Comparison of ENCODE assay signal across 32 cellular contexts in the genomic region with DNA sequence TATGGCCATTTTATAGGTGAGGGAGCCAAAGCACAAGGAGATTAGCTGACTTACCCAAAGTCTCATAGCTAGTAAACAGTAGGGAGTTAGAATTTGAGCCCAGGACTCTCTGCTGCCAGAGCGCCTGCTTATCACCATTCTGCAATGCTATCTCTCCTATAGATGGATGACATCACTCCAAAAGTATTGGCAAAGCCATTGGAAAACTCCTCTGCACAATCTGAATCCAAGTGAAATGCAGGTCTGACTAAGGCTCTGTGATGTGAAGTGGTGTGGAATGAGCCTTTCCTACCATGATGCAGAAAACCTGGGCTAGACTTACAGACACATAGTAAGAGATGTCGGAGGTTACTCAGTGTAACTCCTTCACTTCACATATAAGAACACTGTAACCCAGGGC.
"Had no signal": no experiment of that assay in that cellular context is flagged by ENCODE, and none has a peak within 500 bp of the region (broad histone marks: within the 10 kb centered on the region; RNA-seq: fewer than 3 reads in every experiment).

No MANE protein-coding gene starts in this region.

- H3K36me3 Mint-ChIP-seq: activated naive CD4-positive, alpha-beta T cell treated with anti-CD3 and anti-CD28 coated beads, Interleukin-2, amount 50 U/mL, for 24 hours; activated naive CD8-positive, alpha-beta T cell treated with anti-CD3 and anti-CD28 coated beads, Interleukin-2, amount 10 ng/mL, durations not matched to agents 7 days and 5 days; brain; T-cell had no signal

- ATAC-seq: K562, PC-3, SK-N-SH treated with all-trans-retinoic acid at 6 μM for 48 hours, T-cell, T-helper 17 cell had no signal

- H3K4me1 Mint-ChIP-seq: activated CD4-positive, alpha-beta memory T cell treated with anti-CD3 and anti-CD28 coated beads, Interleukin-2, amount 10 ng/mL, durations not matched to agents 7 days and 5 days; activated naive CD4-positive, alpha-beta T cell treated with anti-CD3 and anti-CD28 coated beads, Interleukin-2, amount 50 U/mL, for 24 hours; activated naive CD8-positive, alpha-beta T cell treated with anti-CD3 and anti-CD28 coated beads, Interleukin-2, amount 10 ng/mL, durations not matched to agents 7 days and 5 days; brain; T-cell; T-helper 17 cell had no signal

- H3K4me3 ChIP-seq: ascending aorta, K562, Peyer's patch had no signal

- H3K27me3 Mint-ChIP-seq: activated CD4-positive, alpha-beta memory T cell treated with anti-CD3 and anti-CD28 coated beads, Interleukin-2, amount 10 ng/mL, durations not matched to agents 7 days and 5 days; activated naive CD4-positive, alpha-beta T cell treated with anti-CD3 and anti-CD28 coated beads, Interleukin-2, amount 50 U/mL, for 24 hours; activated naive CD8-positive, alpha-beta T cell treated with anti-CD3 and anti-CD28 coated beads, Interleukin-2, amount 10 ng/mL, durations not matched to agents 7 days and 5 days; activated T-cell treated with anti-CD3 and anti-CD28 coated beads, Interleukin-2, amount 50 U/mL, for 24 hours; brain; T-cell; T-helper 17 cell had no signal

- H3K27me3 ChIP-seq: ascending aorta, Peyer's patch had no signal

- H3K9me3 Mint-ChIP-seq: activated naive CD8-positive, alpha-beta T cell treated with anti-CD3 and anti-CD28 coated beads, Interleukin-2, amount 10 ng/mL, durations not matched to agents 7 days and 5 days; activated T-helper 2 cell treated with anti-CD3 and anti-CD28 coated beads, Interferon-gamma antibody, Interleukin-2, Interleukin-4, amounts not matched to agents 10 μg/mL and 5 μg/mL and 100 μg/mL, durations not matched to agents 14 hours and 24 hours and 36 hours; brain had no signal

- H3K4me1 ChIP-seq: ascending aorta, Peyer's patch had no signal

- FAIRE-seq: K562 had no signal

- H3K27ac Mint-ChIP-seq: activated CD4-positive, alpha-beta memory T cell treated with anti-CD3 and anti-CD28 coated beads, Interleukin-2, amount 10 ng/mL, durations not matched to agents 7 days and 5 days; activated naive CD4-positive, alpha-beta T cell treated with anti-CD3 and anti-CD28 coated beads, Interleukin-2, amount 50 U/mL, for 24 hours; activated naive CD8-positive, alpha-beta T cell treated with anti-CD3 and anti-CD28 coated beads, Interleukin-2, amount 10 ng/mL, durations not matched to agents 7 days and 5 days; activated T-cell treated with anti-CD3 and anti-CD28 coated beads, Interleukin-2, amount 50 U/mL, for 24 hours; activated T-helper 2 cell treated with anti-CD3 and anti-CD28 coated beads, Interferon-gamma antibody, Interleukin-2, Interleukin-4, amounts not matched to agents 10 μg/mL and 5 μg/mL and 100 μg/mL, durations not matched to agents 14 hours and 24 hours and 36 hours; brain; T-cell; T-helper 17 cell had no signal

- H3K9me3 ChIP-seq: ascending aorta had no signal

- DNase-seq: activated CD4-positive, alpha-beta memory T cell treated with anti-CD3 and anti-CD28 coated beads, Interleukin-2, amount 10 ng/mL, durations not matched to agents 7 days and 5 days; activated CD4-positive, alpha-beta T cell treated with anti-CD3 and anti-CD28 coated beads for 1 hour; activated CD4-positive, alpha-beta T cell treated with anti-CD3 and anti-CD28 coated beads for 48 hours; activated CD4-positive, CD25-positive, alpha-beta regulatory T cell; activated gamma-delta T cell; activated naive CD4-positive, alpha-beta T cell treated with Interleukin-2 at 50 U/mL for 16 hours; activated naive CD8-positive, alpha-beta T cell treated with anti-CD3 and anti-CD28 coated beads, Interleukin-2, amount 10 ng/mL, durations not matched to agents 7 days and 5 days; activated T-cell treated with anti-CD3 and anti-CD28 coated beads, Interleukin-2, amount 50 U/mL, for 24 hours; amygdala; central memory CD4-positive, alpha-beta T cell; NCI-H1105; NCI-H1436; NCI-H1694; NCI-H2029; NCI-H510A; NCI-H526; NCI-H748 treated with DMSO at 0.1 percent for 48 hours; NK-92 treated with Interleukin-12 subunit alpha and Interleukin-12 subunit beta, amount 100 ng/mL, for 24 hours; PC-3; Peyer's patch; RPMI8226; SHP77 treated with DMSO at 0.1 percent for 48 hours; T-cell; T-helper 17 cell; T-helper 9 cell; WERI-Rb-1 had no signal

- H3K4me3 Mint-ChIP-seq: activated CD4-positive, alpha-beta memory T cell treated with anti-CD3 and anti-CD28 coated beads, Interleukin-2, amount 10 ng/mL, durations not matched to agents 7 days and 5 days; activated naive CD4-positive, alpha-beta T cell treated with anti-CD3 and anti-CD28 coated beads, Interleukin-2, amount 50 U/mL, for 24 hours; activated naive CD8-positive, alpha-beta T cell treated with anti-CD3 and anti-CD28 coated beads, Interleukin-2, amount 10 ng/mL, durations not matched to agents 7 days and 5 days; activated T-cell treated with anti-CD3 and anti-CD28 coated beads, Interleukin-2, amount 50 U/mL, for 24 hours; brain; T-cell; T-helper 17 cell had no signal

- H3K36me3 ChIP-seq: ascending aorta, Peyer's patch, WERI-Rb-1 had no signal

- H3K27ac ChIP-seq: ascending aorta, Peyer's patch, WERI-Rb-1 had no signal
